In the genomic region with DNA sequence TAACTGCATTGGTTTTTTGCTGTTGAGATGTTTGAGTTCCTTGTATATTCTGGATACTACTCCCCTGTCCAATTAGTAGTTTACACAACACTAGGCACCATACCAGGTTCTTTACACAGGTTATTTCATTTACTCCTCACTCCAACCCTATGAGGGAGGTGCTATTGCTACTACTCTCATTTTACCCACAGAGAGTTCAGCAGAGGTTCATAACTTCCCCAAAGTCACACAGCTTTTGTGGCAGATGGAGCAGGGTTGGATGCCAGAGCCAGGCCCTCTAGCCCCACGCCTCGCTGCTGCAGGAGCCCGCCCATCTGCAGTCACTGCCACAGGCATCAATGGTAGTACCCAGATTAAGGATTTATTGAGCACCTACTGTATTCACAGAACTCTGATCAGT, we compare ENCODE assay signal across 19 cellular contexts.
"Had no signal": no experiment of that assay in that cellular context is flagged by ENCODE, and none has a peak within 500 bp of the region (broad histone marks: within the 10 kb centered on the region; RNA-seq: fewer than 3 reads in every experiment).

No MANE protein-coding gene starts in this region.

- H3K4me3 ChIP-seq: transverse colon had no signal

- H3K27ac Mint-ChIP-seq: dendritic cell treated with granulocyte-macrophage colony-stimulating factor and Interleukin-4, amounts not matched to agents 40 ng/mL and 50 ng/mL, for 4 days; naive B cell had no signal

- H3K36me3 Mint-ChIP-seq: naive B cell had no signal

- H3K4me3 Mint-ChIP-seq: dendritic cell treated with granulocyte-macrophage colony-stimulating factor and Interleukin-4, amounts not matched to agents 40 ng/mL and 50 ng/mL, for 4 days had no signal

- H3K9me3 Mint-ChIP-seq: dendritic cell treated with granulocyte-macrophage colony-stimulating factor and Interleukin-4, amounts not matched to agents 40 ng/mL and 50 ng/mL, for 4 days; naive B cell had no signal

- DNase-seq: esophagus squamous epithelium; glutamatergic neuron; kidney; left cardiac atrium; left ventricle myocardium inferior; lower lobe of right lung; mesendoderm; naive B cell; posterior cingulate gyrus; stimulated activated CD4-positive, alpha-beta T cell treated with anti-CD3 and anti-CD28 coated beads, Interleukin-2, amount 100 ng/mL, for 24 hours; stimulated activated CD4-positive, alpha-beta T cell treated with anti-CD3 and anti-CD28 coated beads, Interleukin-4, amount 100 ng/mL, for 4 hours; stimulated activated naive CD4-positive, alpha-beta T cell; stomach; transverse colon had no signal

- FAIRE-seq: colon, kidney, urothelium cell line had no signal

- H3K9me3 ChIP-seq: esophagus squamous epithelium, gastroesophageal sphincter, left ventricle myocardium inferior, lower lobe of right lung, stomach, thoracic aorta, transverse colon had no signal

- H3K36me3 ChIP-seq: esophagus squamous epithelium, gastroesophageal sphincter, left ventricle myocardium inferior, lower lobe of right lung, stomach, thoracic aorta, transverse colon had no signal

- H3K27ac ChIP-seq: gastroesophageal sphincter, left ventricle myocardium inferior, lower lobe of right lung, stomach, thoracic aorta, transverse colon had no signal
